ENCODE assay signal across 29 cellular contexts in genomic region chr4:172809319-172809718, GRCh38.
A peak's percentile ranks its signal among the peaks of the same experiment; 100 is the strongest.
DNase-seq lines count a peak whose midpoint lies in the region; ATAC-seq and TF ChIP-seq lines count a peak whose summit lies in the region.
"Had no signal": no experiment of that assay in that cellular context is flagged by ENCODE, and none has a peak within 500 bp of the region (broad histone marks: within the 10 kb centered on the region; RNA-seq: fewer than 3 reads in every experiment).

No MANE protein-coding gene starts in this region.

- H4K20me1 ChIP-seq in Loucy (ENCODE audit: insufficient read depth, low read length, poor library complexity, severe bottlenecking), result no peaks in the 10 kb centered on the region

- ATAC-seq in left colon, result no peak
- no peak for ATAC-seq in GM18868 (IDR thresholded peaks at IDR 0.05; ENCODE audit: unreplicated experiment)
- ATAC-seq in HG03457 (IDR thresholded peaks at IDR 0.05; ENCODE audit: unreplicated experiment), result no peak
- ATAC-seq: activated CD4-positive, CD25-positive, alpha-beta regulatory T cell treated with anti-CD3 and anti-CD28 coated beads, Interleukin-2, amount 50 U/mL, for 24 hours; naive thymus-derived CD4-positive, alpha-beta T cell had no signal

- H3K27me3 ChIP-seq in Loucy (ENCODE audit: insufficient read depth, low read length, poor library complexity, severe bottlenecking), result no peaks in the 10 kb centered on the region
- H3K27me3 ChIP-seq: stomach, thyroid gland had no signal

- H3K36me3 ChIP-seq in Loucy (ENCODE audit: insufficient read depth, low read length), result no peaks in the 10 kb centered on the region
- H3K36me3 ChIP-seq: stomach, thyroid gland had no signal

- H2AFZ ChIP-seq in Loucy (ENCODE audit: low read length), result peak overlapping the region; percentile 64; the same call in 1 of the 2 replicates

- H3K4me2 ChIP-seq in Loucy (ENCODE audit: low read depth, low read length, poor library complexity, severe bottlenecking), result no peak overlapping the region

- H3K4me3 ChIP-seq in Loucy (ENCODE audit: low read length, poor library complexity, severe bottlenecking) (no peak overlapping the region), choroid plexus epithelial cell (ENCODE audit: low read depth, low read length) (no peak overlapping the region)
- H3K4me3 ChIP-seq: stomach, thyroid gland had no signal

- no peaks in the 10 kb centered on the region for H3F3A ChIP-seq in Loucy (ENCODE audit: low read depth)

- no peak overlapping the region for H3K9ac ChIP-seq in Loucy (ENCODE audit: low read depth, low read length, poor library complexity, severe bottlenecking)

- intact Hi-C loops in left colon (cut with DNase I, micrococcal nuclease), result no loop called here

- H3K9me2 ChIP-seq in Loucy (replicated peaks; ENCODE audit: low read depth, low read length), result no peaks in the 10 kb centered on the region

- H3K9me3 ChIP-seq in Loucy (ENCODE audit: insufficient read depth, low read depth, low read length), result no peaks in the 10 kb centered on the region
- H3K9me3 ChIP-seq: stomach, thyroid gland had no signal

- no peak for TF ChIP-seq CTCF in Loucy (conservative IDR thresholded peaks at IDR 0.05; ENCODE audit: low read length)
- no peak for TF ChIP-seq CTCF in choroid plexus epithelial cell (conservative IDR thresholded peaks at IDR 0.05; ENCODE audit: low read depth, low read length)

- no peaks in the 10 kb centered on the region for H3K79me2 ChIP-seq in Loucy (ENCODE audit: insufficient read depth, low read length)

- DNase-seq in D341Med (ENCODE audit: low spot score), result peak; percentile 40
- peak; percentile 9 for DNase-seq in choroid plexus epithelial cell (ENCODE audit: low read depth)
- DNase-seq in iPS-NIHi11 (ENCODE audit: low spot score), result peak; percentile 76
- no peak for DNase-seq in left colon
- no peak for DNase-seq in NCI-H82 (lab: John Stamatoyannopoulos, UW)
- DNase-seq: activated CD4-positive, alpha-beta T cell treated with anti-CD3 and anti-CD28 coated beads, Interleukin-2, amount 50 U/mL, for 48 hours; activated naive CD4-positive, alpha-beta T cell treated with anti-CD3 and anti-CD28 coated beads, Interleukin-2, amount 10 ng/mL, durations not matched to agents 7 days and 5 days; DMS153; effector memory CD4-positive, alpha-beta T cell; erythroblast; HCEC 1CT; head of caudate nucleus; KG1; midbrain; naive thymus-derived CD4-positive, alpha-beta T cell; NCI-H1417 treated with DMSO at 0.1 percent for 48 hours; NCI-H510A treated with DMSO at 0.1 percent for 48 hours; retina; RPMI8226; small intestine; stimulated activated CD4-positive, alpha-beta T cell treated with anti-CD3 and anti-CD28 coated beads, Interleukin-1b, Interleukin-23, amount 100 ng/mL, for 48 hours; stimulated activated CD8-positive, alpha-beta memory T cell treated with anti-CD3 and anti-CD28 coated beads, Interleukin-4, amount 100 ng/mL, for 48 hours; stomach; T-helper 1 cell; thyroid gland had no signal

- no peaks in the 10 kb centered on the region for H3K4me1 ChIP-seq in Loucy (ENCODE audit: insufficient read depth, low read length, poor library complexity, severe bottlenecking)
- H3K4me1 ChIP-seq: stomach had no signal

Comparison
In these comparisons a context has a peak if more than half of its experiments do, and no peak if none do; other contexts are left out.
1. DNase-seq: peak in D341Med (single experiment), choroid plexus epithelial cell (single experiment) and iPS-NIHi11 (single experiment); none in left colon (0 of 2) and NCI-H82 (single experiment).